ENCODE assay signal across 9 cellular contexts in genomic region chr19:18306903-18307681, GRCh38. TPM values are rescaled to one million over a fixed set of nuclear protein-coding genes. Genes with fewer than 3 reads are reported as not detected.
DNase-seq lines count a peak whose midpoint lies in the region; ATAC-seq and TF ChIP-seq lines count a peak whose summit lies in the region.
"Had no signal": no experiment of that assay in that cellular context is flagged by ENCODE, and none has a peak within 500 bp of the region (broad histone marks: within the 10 kb centered on the region; RNA-seq: fewer than 3 reads in every experiment).

No MANE protein-coding gene starts in this region.

- H3K27me3 Mint-ChIP-seq in MCF 10A (ENCODE audit: insufficient read depth, unreplicated experiment), result no peaks in the 10 kb centered on the region
- no peaks in the 10 kb centered on the region for H3K27me3 Mint-ChIP-seq in naive B cell

- ATAC-seq in naive B cell (ENCODE audit: low read depth in 2 of 2) (peak in 1 of 2 donors; percentile 6), GM19455 (IDR thresholded peaks at IDR 0.05; ENCODE audit: unreplicated experiment) (no peak), HG03097 (IDR thresholded peaks at IDR 0.05; ENCODE audit: low FRiP score, unreplicated experiment) (no peak)

- no peak overlapping the region for H3K4me3 ChIP-seq in left ventricle myocardium inferior

- peaks cover 60% of the 10 kb centered on the region for H3K4me1 ChIP-seq in left ventricle myocardium inferior

- H3K27me3 ChIP-seq in left ventricle myocardium inferior (ENCODE audit: low read depth), result no peaks in the 10 kb centered on the region
- H3K27me3 ChIP-seq: BE2C had no signal

- POLR2A ChIA-PET in MCF 10A (lab: Yijun Ruan, JAX), result no interaction called here

- H3K36me3 ChIP-seq in left ventricle myocardium inferior, result peaks cover 31% of the 10 kb centered on the region

- no peak for TF ChIP-seq CTCF in left ventricle myocardium inferior (IDR thresholded peaks at IDR 0.05; ENCODE audit: borderline replicate concordance)
- TF ChIP-seq CTCF in MCF 10A (IDR thresholded peaks at IDR 0.05; ENCODE audit: unreplicated experiment), result no peak

- H3K36me3 Mint-ChIP-seq in MCF 10A (ENCODE audit: insufficient read depth, unreplicated experiment), result peaks cover 30% of the 10 kb centered on the region
- H3K36me3 Mint-ChIP-seq in naive B cell, result no peaks in the 10 kb centered on the region

- CTCF ChIA-PET in MCF 10A (lab: Yijun Ruan, JAX), result interaction anchor here (0.5 to 1.0 kb wide), 2 partner anchors 14 to 27 kb away, joined by 3 read pairs; no protein-coding TSS in a partner anchor

- H3K27ac Mint-ChIP-seq in MCF 10A (ENCODE audit: low read depth, unreplicated experiment) (no peak overlapping the region), naive B cell (peak overlapping the region; percentile 93 to 99 (median 98))

- BruUV-seq in MCF 10A (replicated peaks; lab: Mats Ljungman, UMichigan), result TSS peak; percentile 93

- peak overlapping the region; percentile 99 for H3K27ac ChIP-seq in left ventricle myocardium inferior (replicated peaks)

- H3K9me3 ChIP-seq in left ventricle myocardium inferior (replicated peaks), result no peaks in the 10 kb centered on the region
- H3K9me3 ChIP-seq: BE2C had no signal

- H3K9me3 Mint-ChIP-seq in MCF 10A (ENCODE audit: unreplicated experiment) (no peaks in the 10 kb centered on the region), naive B cell (no peaks in the 10 kb centered on the region)

- H3K4me3 Mint-ChIP-seq in MCF 10A (ENCODE audit: unreplicated experiment) (no peak overlapping the region), naive B cell (peak overlapping the region; percentile 64 to 91 (median 84))

- intact Hi-C loops in left ventricle myocardium inferior (cut with micrococcal nuclease), result no loop called here
- intact Hi-C loops in cardiac septum (cut with DNase I), result loop anchor here (2.0 kb wide), 1 partner anchor 16 kb away; the partner anchor contains the start of gene LSM4
- intact Hi-C loops in MCF 10A (cut with micrococcal nuclease), result no loop called here

- DNase-seq in left ventricle myocardium inferior, result no peak
- DNase-seq in cardiac septum (ENCODE audit: low spot score), result no peak
- no peak for DNase-seq in MCF 10A (ENCODE audit: unreplicated experiment)
- DNase-seq in naive B cell, result peak; percentile 60
- DNase-seq in HK-2 (ENCODE audit: unreplicated experiment), result no peak
- DNase-seq in effector CD4-positive, alpha-beta T cell, result no peak
- DNase-seq: BE2C had no signal

- H3K4me1 Mint-ChIP-seq in MCF 10A (ENCODE audit: insufficient read depth, unreplicated experiment) (peaks cover 16% of the 10 kb centered on the region), naive B cell (peaks cover 28 to 46% (median 42%) of the 10 kb centered on the region in 3 donors)

RNA-seq across cellular contexts. Expression of gene LSM4, which starts 15.8 kb away (rescaled TPM):
- total RNA-seq in left ventricle myocardium inferior, result 94.8 TPM
- total RNA-seq in cardiac septum, result 83.8 TPM
- 172 and 193 TPM in 2 replicates for total RNA-seq in MCF 10A (2022)
- polyA plus RNA-seq in naive B cell (ENCODE audit: low read depth in 6 of 6), result 100 to 1,000 TPM; 111 to 157 (median 123) TPM

RNA-seq across cellular contexts. Expression of gene JUND, which starts 25.7 kb away (rescaled TPM):
- total RNA-seq in left ventricle myocardium inferior (107 TPM), cardiac septum (140 TPM), MCF 10A (2022) (120 and 123 TPM in 2 replicates)
- polyA plus RNA-seq in naive B cell (ENCODE audit: low read depth in 6 of 6), result 100 to 1,000 TPM in 4 of 6 donors, 10 to 100 TPM in 2; 46.5 to 325 (median 154) TPM

RNA-seq across cellular contexts. Expression of gene IQCN, which starts 32.8 kb away (rescaled TPM):
- total RNA-seq in left ventricle myocardium inferior (0.49 TPM), cardiac septum (1.1 TPM), MCF 10A (2022) (0.26 and 0.42 TPM in 2 replicates)
- 1 to 10 TPM in 3 of 6 donors, under 1 TPM in 2, not detected in 1; 0.69 to 1.9 (median 1.1) TPM for polyA plus RNA-seq in naive B cell (ENCODE audit: low read depth in 6 of 6)

RNA-seq across cellular contexts. Expression of gene PGPEP1, which starts 33.3 kb away (rescaled TPM):
- total RNA-seq in left ventricle myocardium inferior (38.8 TPM), cardiac septum (45.5 TPM), MCF 10A (2022) (6.5 and 11.9 TPM in 2 replicates)
- polyA plus RNA-seq in naive B cell (ENCODE audit: low read depth in 6 of 6), result 10 to 100 TPM in 2 of 6 donors, 1 to 10 TPM in 4; 4.0 to 11.8 (median 8.0) TPM
